8 cellular contexts compared by ENCODE assay signal in the genomic region with DNA sequence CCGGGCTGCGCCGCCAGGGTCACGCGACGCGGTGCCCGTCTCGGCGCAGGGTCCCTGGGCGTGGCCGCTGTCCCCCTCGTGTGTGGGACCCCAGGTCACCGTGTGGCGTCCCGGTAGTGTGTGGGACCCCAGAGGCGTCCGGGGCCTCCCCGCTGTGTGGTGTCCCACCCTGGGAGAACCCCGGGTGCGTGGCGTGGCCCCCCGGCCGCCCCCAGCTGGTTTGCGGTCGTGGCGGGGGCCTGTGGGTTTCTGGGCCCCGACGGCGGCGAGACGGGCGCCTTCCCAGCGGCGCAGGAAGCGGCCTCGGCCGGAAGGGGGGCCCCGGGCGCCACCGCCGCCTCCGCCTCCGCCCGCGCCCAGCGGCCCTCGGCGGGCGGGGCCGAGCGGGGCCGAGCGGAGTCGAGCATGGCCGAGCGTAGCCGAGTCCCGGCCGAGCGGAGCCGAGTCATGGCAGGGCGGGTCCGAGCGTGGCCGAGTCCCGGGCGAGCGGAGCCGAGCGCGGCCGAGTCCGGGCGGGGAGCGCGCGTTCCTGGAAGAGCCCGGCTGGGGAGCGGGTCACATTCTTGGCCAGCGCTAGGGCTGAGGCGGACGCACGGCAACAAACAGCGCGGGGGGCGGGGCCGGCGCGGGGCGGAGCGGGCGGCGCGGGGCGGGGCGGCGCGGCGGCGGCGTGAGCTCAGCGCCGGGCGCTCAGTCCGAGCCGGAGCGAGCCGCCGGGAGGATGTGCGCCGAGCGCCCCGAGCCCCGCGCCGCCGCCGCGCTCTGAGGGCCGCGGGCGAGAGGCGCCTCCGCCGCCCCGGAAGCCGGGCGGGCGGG. TPM values are rescaled to one million over a fixed set of nuclear protein-coding genes. Genes with fewer than 3 reads are reported as not detected.
DNase-seq lines count a peak whose midpoint lies in the region; ATAC-seq and TF ChIP-seq lines count a peak whose summit lies in the region.

No MANE protein-coding gene starts in this region.

- TF ChIP-seq CTCF in BE2C (IDR thresholded peaks at IDR 0.05; ENCODE audit: low read depth, low read length): no peak
- peak; percentile 38 for TF ChIP-seq CTCF in chondrocyte (IDR thresholded peaks at IDR 0.05)

- no peaks in the 10 kb centered on the region; the same call in 1 of the 2 replicates for H3K4me1 ChIP-seq in BE2C

- H3K9me3 ChIP-seq in BE2C: no peaks in the 10 kb centered on the region

- H3K9me3 Mint-ChIP-seq in activated CD4-positive, alpha-beta T cell treated with anti-CD3 and anti-CD28 coated beads for 36 hours (ENCODE audit: low read depth): no peaks in the 10 kb centered on the region
- no peaks in the 10 kb centered on the region for H3K9me3 Mint-ChIP-seq in chondrocyte (ENCODE audit: low read depth)

- DNase-seq in BE2C: peak; percentile 92
- peak; percentile 100 for DNase-seq in GM19238 (ENCODE audit: insufficient read length, low spot score)
- DNase-seq in NCI-H460 (ENCODE audit: extremely low read depth, low read depth): peak; percentile 93
- peak; percentile 98 for DNase-seq in activated CD4-positive, alpha-beta T cell treated with anti-CD3 and anti-CD28 coated beads for 36 hours
- DNase-seq in chondrocyte (ENCODE audit: low spot score): peak; percentile 92
- DNase-seq in kidney tubule cell (ENCODE audit: low spot score): peak; percentile 99
- DNase-seq in stimulated activated CD4-positive, alpha-beta T cell treated with anti-CD3 and anti-CD28 coated beads, Interleukin-15, amount 100 ng/mL, for 48 hours (ENCODE audit: low read depth in 2 of 2): peak; percentile 92 to 94

- POLR2A ChIA-PET in activated CD4-positive, alpha-beta T cell treated with anti-CD3 and anti-CD28 coated beads for 36 hours (lab: Charles Lee): interaction anchor here (0.5 to 1.0 kb wide), 6 partner anchors 28 to 319 kb away, joined by 3 to 5 read pairs (median 4); partner anchors contain the start of genes FAAP20 and PANK4

- peak overlapping the region; percentile 54 for H3K4me3 ChIP-seq in BE2C (ENCODE audit: low read depth, low read length)

- no peaks in the 10 kb centered on the region for H3K27me3 ChIP-seq in BE2C

- CTCF ChIA-PET in activated CD4-positive, alpha-beta T cell treated with anti-CD3 and anti-CD28 coated beads for 36 hours (lab: Charles Lee): interaction anchor here (2.7 kb wide), 1 partner anchor 154 kb away, joined by 16 read pairs; no protein-coding TSS in a partner anchor

- no peaks in the 10 kb centered on the region for H3K36me3 ChIP-seq in BE2C

- no peak overlapping the region for H3K27ac Mint-ChIP-seq in activated CD4-positive, alpha-beta T cell treated with anti-CD3 and anti-CD28 coated beads for 36 hours
- no peak overlapping the region for H3K27ac Mint-ChIP-seq in chondrocyte (ENCODE audit: unreplicated experiment)

- ATAC-seq in HG03432 (IDR thresholded peaks at IDR 0.05; ENCODE audit: unreplicated experiment): peak; percentile 84
- peak; percentile 94 for ATAC-seq in activated CD4-positive, alpha-beta T cell treated with anti-CD3 and anti-CD28 coated beads for 36 hours

- intact Hi-C loops in activated CD4-positive, alpha-beta T cell treated with anti-CD3 and anti-CD28 coated beads for 36 hours (cut with DNase I, micrococcal nuclease): loop anchor here (1.0 to 2.0 kb wide), 12 partner anchors 22 to 359 kb away; partner anchors contain the start of genes GNB1 (in 1 of the 2), MORN1 (in 1 of the 2), PANK4 (in 1 of the 2) and PRXL2B (in 1 of the 2)

- H3K4me3 Mint-ChIP-seq in activated CD4-positive, alpha-beta T cell treated with anti-CD3 and anti-CD28 coated beads for 36 hours: peak overlapping the region; percentile 32
- peak overlapping the region; percentile 22 for H3K4me3 Mint-ChIP-seq in chondrocyte (ENCODE audit: unreplicated experiment)

- H3K4me1 Mint-ChIP-seq in activated CD4-positive, alpha-beta T cell treated with anti-CD3 and anti-CD28 coated beads for 36 hours: peaks cover 6% of the 10 kb centered on the region
- peaks cover 25% of the 10 kb centered on the region for H3K4me1 Mint-ChIP-seq in chondrocyte (ENCODE audit: low read depth)

- H3K36me3 Mint-ChIP-seq in activated CD4-positive, alpha-beta T cell treated with anti-CD3 and anti-CD28 coated beads for 36 hours (ENCODE audit: low read depth): peaks cover 26% of the 10 kb centered on the region
- peaks cover 8% of the 10 kb centered on the region for H3K36me3 Mint-ChIP-seq in chondrocyte (ENCODE audit: low read depth)

- H3K27me3 Mint-ChIP-seq in activated CD4-positive, alpha-beta T cell treated with anti-CD3 and anti-CD28 coated beads for 36 hours: no peaks in the 10 kb centered on the region
- no peaks in the 10 kb centered on the region for H3K27me3 Mint-ChIP-seq in chondrocyte (ENCODE audit: low read depth)

RNA-seq across cellular contexts. Expression of gene SKI, which starts 0.6 kb away (rescaled TPM):
- 22.2 TPM for polyA plus RNA-seq in BE2C (2012; ENCODE audit: insufficient read depth, insufficient read length, low read depth)
- total RNA-seq in NCI-H460 (2014; rRNA removed; shearing (Covaris generic)): 5.6 and 9.1 TPM in 2 replicates
- polyA plus RNA-seq in NCI-H460 (2014; cell fraction: nucleus; rRNA removed): 2.1 and 3.8 TPM in 2 replicates
- total RNA-seq in activated CD4-positive, alpha-beta T cell treated with anti-CD3 and anti-CD28 coated beads for 36 hours: 10 to 100 TPM; 28.7 to 34.0 TPM
- 112 to 135 TPM (median 116 TPM) in 3 replicates for total RNA-seq in chondrocyte

RNA-seq across cellular contexts. Expression of gene FAAP20, which starts 33.0 kb away (rescaled TPM):
- polyA plus RNA-seq in BE2C (2012; ENCODE audit: insufficient read depth, insufficient read length, low read depth): 37.3 TPM
- total RNA-seq in NCI-H460 (2014; rRNA removed; shearing (Covaris generic)): 29.1 and 39.3 TPM in 2 replicates
- polyA plus RNA-seq in NCI-H460 (2014; cell fraction: nucleus; rRNA removed): 50.3 and 57.6 TPM in 2 replicates
- total RNA-seq in activated CD4-positive, alpha-beta T cell treated with anti-CD3 and anti-CD28 coated beads for 36 hours: 10 to 100 TPM; 69.7 to 84.4 TPM
- 48.4 to 76.1 TPM (median 69.2 TPM) in 3 replicates for total RNA-seq in chondrocyte

Comparison
In these comparisons a context has a peak if more than half of its experiments do, and no peak if none do; other contexts are left out.
1. Peak in every context shown above with its lines: DNase-seq, ATAC-seq and H3K4me3 ChIP-seq.